ENCODE assay signal across 1 cellular context in genomic region chr20:41162396-41162795, GRCh38.
TF ChIP-seq lines count a peak whose summit lies in the region.

No MANE protein-coding gene starts in this region.

TF ChIP-seq in GM23338, 12 proteins besides CTCF, POLR2A, EP300 and RAD21 (continued from another document):
- TF ChIP-seq ZNF462 (CRISPR knock-in tag; IDR thresholded peaks at IDR 0.05) (no peak), ZNF331 (CRISPR knock-in tag; IDR thresholded peaks at IDR 0.05; ENCODE audit: low read depth) (no peak), CREB1 (CRISPR knock-in tag; IDR thresholded peaks at IDR 0.05; ENCODE audit: low read depth) (no peak), STAT1 (IDR thresholded peaks at IDR 0.05; ENCODE audit: unreplicated experiment) (no peak)
